12 cellular contexts compared by ENCODE assay signal in genomic region chr11:9386901-9387300, GRCh38. TPM values are rescaled to one million over a fixed set of nuclear protein-coding genes. Genes with fewer than 3 reads are reported as not detected.
A peak's percentile ranks its signal among the peaks of the same experiment; 100 is the strongest.
DNase-seq lines count a peak whose midpoint lies in the region; ATAC-seq, FAIRE-seq and TF ChIP-seq lines count a peak whose summit lies in the region.
"Had no signal": no experiment of that assay in that cellular context is flagged by ENCODE, and none has a peak within 500 bp of the region (broad histone marks: within the 10 kb centered on the region; RNA-seq: fewer than 3 reads in every experiment).

No MANE protein-coding gene starts in this region.

- no peak overlapping the region for H3K23ac ChIP-seq in trophoblast cell (ENCODE audit: low read length)

- H3K9me3 ChIP-seq in K562 (replicated peaks; ENCODE audit: control insufficient read depth, insufficient read depth, low read depth, low read length) (0 out of 2 replicates have a peak, but pooled peaks cover 3% of the 10 kb centered on the region), osteoblast (ENCODE audit: low read depth, low read length) (no peaks in the 10 kb centered on the region), trophoblast cell (ENCODE audit: insufficient read depth, low read depth, low read length) (no peaks in the 10 kb centered on the region), tibial nerve (no peaks in the 10 kb centered on the region)
- H3K9me3 ChIP-seq: mucosa of descending colon had no signal

- peaks cover 0 to 7% of the 10 kb centered on the region in 2 experiments; a peak in 3 of 5 replicates for H3K4me1 ChIP-seq in K562 (replicated peaks in 1 of 2; ENCODE audit: control insufficient read depth in 2 of 2, insufficient read depth in 2 of 2, low read length in 2 of 2)
- H3K4me1 ChIP-seq in osteoblast (ENCODE audit: insufficient read depth, low read length) = no peaks in the 10 kb centered on the region
- H3K4me1 ChIP-seq in trophoblast cell (ENCODE audit: control insufficient read depth in 1 of 2, insufficient read depth in 2 of 2, low read length in 2 of 2) = peaks cover 0 to 2% of the 10 kb centered on the region in 2 experiments
- H3K4me1 ChIP-seq in tibial nerve = peaks cover 0 to 46% (median 11%) of the 10 kb centered on the region in 4 donors

- no peak for FAIRE-seq in K562 (lab: Jason Lieb, UNC)

- no peak overlapping the region for H2BK5ac ChIP-seq in trophoblast cell (ENCODE audit: low read depth, low read length, poor library complexity)

- in situ Hi-C loops in K562 (cut with MboI) = no loop called here

- H4K12ac ChIP-seq in trophoblast cell (ENCODE audit: low read depth, low read length) = no peak overlapping the region

- peaks cover 55% of the 10 kb centered on the region for H3K36me3 ChIP-seq in K562 (ENCODE audit: control insufficient read depth, insufficient read depth, low read length)
- peaks cover 7% of the 10 kb centered on the region for H3K36me3 ChIP-seq in osteoblast (ENCODE audit: insufficient read depth, low read length)
- peaks cover 6 to 10% of the 10 kb centered on the region in 2 experiments for H3K36me3 ChIP-seq in trophoblast cell (ENCODE audit: control insufficient read depth in 1 of 2, insufficient read depth in 2 of 2, low read length in 2 of 2)
- H3K36me3 ChIP-seq in tibial nerve = no peaks in the 10 kb centered on the region

- BruUV-seq in K562 (replicated peaks; lab: Mats Ljungman, UMichigan) = no TSS peak

- H3K79me1 ChIP-seq in trophoblast cell (ENCODE audit: low read length) = peaks cover 9% of the 10 kb centered on the region

- DNase-seq in activated CD4-positive, alpha-beta T cell treated with anti-CD3 and anti-CD28 coated beads, Interleukin-2, amount 10 ng/mL, durations not matched to agents 24 days and 14 days = no peak
- DNase-seq in activated CD4-positive, alpha-beta T cell treated with anti-CD3 and anti-CD28 coated beads, Interleukin-2, amount 50 U/mL, for 1 hour = no peak
- peak; percentile 50 for DNase-seq in MV-4-11 (lab: John Stamatoyannopoulos, UW)
- no peak for DNase-seq in K562 (ENCODE audit: extremely low read depth in 1 of 4, low spot score in 3 of 4)
- no peak for DNase-seq in osteoblast (ENCODE audit: insufficient read length, low spot score, missing footprints)
- no peak for DNase-seq in trophoblast cell
- DNase-seq in tibial nerve (ENCODE audit: low spot score in 2 of 2) = no peak
- DNase-seq: amniotic stem cell, foreskin fibroblast, H7, mucosa of descending colon had no signal

- no peak overlapping the region for H4K8ac ChIP-seq in trophoblast cell (ENCODE audit: low read depth, low read length)

- POLR2A ChIA-PET in K562 (lab: Yijun Ruan, JAX) = interaction anchor here (3.0 to 4.7 kb wide), 6 partner anchors 8 to 76 kb away, joined by 11 to 33 read pairs (median 16); partner anchors contain the start of gene TMEM41B

- H3K4me2 ChIP-seq in K562 (ENCODE audit: insufficient read depth, low read length) (no peak overlapping the region), osteoblast (ENCODE audit: insufficient read depth, low read length) (peak overlapping the region; percentile 97), trophoblast cell (ENCODE audit: low read length) (no peak overlapping the region)

- no peak for TF ChIP-seq EP300 in K562 (IDR thresholded peaks at IDR 0.05; ENCODE audit: low read length)
- TF ChIP-seq EP300 in tibial nerve (IDR thresholded peaks at IDR 0.05) = no peak

- H3K4ac ChIP-seq in trophoblast cell (ENCODE audit: low read depth, low read length) = no peak overlapping the region

- CTCF ChIA-PET in K562 (lab: Yijun Ruan, JAX; ENCODE audit: low intra/inter-chr PET ratio) = no interaction called here

- H2AK5ac ChIP-seq in trophoblast cell (ENCODE audit: low read length) = no peak overlapping the region

- peaks cover 26% of the 10 kb centered on the region for H3K36me3 Mint-ChIP-seq in activated CD4-positive, alpha-beta T cell treated with anti-CD3 and anti-CD28 coated beads, Interleukin-2, amount 10 ng/mL, durations not matched to agents 24 days and 14 days (ENCODE audit: low read depth)

- H2AFZ ChIP-seq in K562 (ENCODE audit: low read depth, low read length) (no peak overlapping the region), osteoblast (ENCODE audit: low read length) (no peak overlapping the region), trophoblast cell (ENCODE audit: insufficient read depth, low read length, poor library complexity) (no peak overlapping the region)

- no peak overlapping the region for H3K14ac ChIP-seq in trophoblast cell (ENCODE audit: low read length)

- peak overlapping the region in 1 of 2 experiments; percentile 97; a peak in 2 of 4 replicates for H3K9ac ChIP-seq in K562 (ENCODE audit: insufficient read depth in 1 of 2, low read depth in 2 of 2, low read length in 2 of 2)
- H3K9ac ChIP-seq in trophoblast cell (ENCODE audit: low read length) = no peak overlapping the region

- H4K20me1 ChIP-seq in K562 (replicated peaks; ENCODE audit: control insufficient read depth, insufficient read depth, low read length) (peaks cover 16% of the 10 kb centered on the region), osteoblast (ENCODE audit: insufficient read depth, low read length) (peaks cover 50% of the 10 kb centered on the region)

- H3K27me3 Mint-ChIP-seq in activated CD4-positive, alpha-beta T cell treated with anti-CD3 and anti-CD28 coated beads, Interleukin-2, amount 10 ng/mL, durations not matched to agents 24 days and 14 days = no peaks in the 10 kb centered on the region

- H3K9me1 ChIP-seq in K562 (ENCODE audit: control insufficient read depth, insufficient read depth, low read length) = no peaks in the 10 kb centered on the region

- no peaks in the 10 kb centered on the region for H3K9me3 Mint-ChIP-seq in activated CD4-positive, alpha-beta T cell treated with anti-CD3 and anti-CD28 coated beads, Interleukin-2, amount 10 ng/mL, durations not matched to agents 24 days and 14 days

- TF ChIP-seq CTCF in K562 (IDR thresholded peaks at IDR 0.05 in 2 of 3, conservative IDR thresholded peaks at IDR 0.05 in 1 of 3; ENCODE audit: insufficient read depth in 2 of 3, low read depth in 1 of 3, low read length in 3 of 3) = no peak
- TF ChIP-seq CTCF in osteoblast (IDR thresholded peaks at IDR 0.05; ENCODE audit: extremely low read depth, low read depth, low read length) = no peak
- TF ChIP-seq CTCF in tibial nerve (IDR thresholded peaks at IDR 0.05) = no peak

- H3K4me3 Mint-ChIP-seq in activated CD4-positive, alpha-beta T cell treated with anti-CD3 and anti-CD28 coated beads, Interleukin-2, amount 10 ng/mL, durations not matched to agents 24 days and 14 days = peak overlapping the region; percentile 65

- no peak overlapping the region for H2BK12ac ChIP-seq in trophoblast cell (ENCODE audit: low read length)

- H3K18ac ChIP-seq in trophoblast cell (ENCODE audit: low read length) = no peak overlapping the region

- TF ChIP-seq POLR2A in K562 (conservative IDR thresholded peaks at IDR 0.05) = no peak
- TF ChIP-seq POLR2A in tibial nerve (IDR thresholded peaks at IDR 0.05) = no peak

- H3K27ac ChIP-seq in K562 (ENCODE audit: extremely low read depth, low read depth, low read length) (peak overlapping the region; percentile 95; the same call in 1 of the 3 replicates), osteoblast (ENCODE audit: low read depth, low read length) (no peak overlapping the region), trophoblast cell (ENCODE audit: low read depth, low read length) (no peak overlapping the region), tibial nerve (no peak overlapping the region)

- no peaks in the 10 kb centered on the region for H3K27me3 ChIP-seq in K562 (ENCODE audit: control insufficient read depth in 2 of 2, insufficient read depth in 2 of 2, low read length in 2 of 2)
- no peaks in the 10 kb centered on the region for H3K27me3 ChIP-seq in osteoblast (ENCODE audit: insufficient read depth, low read length)
- H3K27me3 ChIP-seq in trophoblast cell (ENCODE audit: insufficient read depth, low read length) = no peaks in the 10 kb centered on the region
- no peaks in the 10 kb centered on the region for H3K27me3 ChIP-seq in tibial nerve

- H3K79me2 ChIP-seq in K562 (ENCODE audit: control insufficient read depth, insufficient read depth, low read length) (peaks cover 78% of the 10 kb centered on the region), osteoblast (ENCODE audit: insufficient read depth, low read length) (peaks cover 73% of the 10 kb centered on the region), trophoblast cell (ENCODE audit: control insufficient read depth, insufficient read depth, low read length, poor library complexity) (peaks cover 28% of the 10 kb centered on the region)

- intact Hi-C loops in activated CD4-positive, alpha-beta T cell treated with anti-CD3 and anti-CD28 coated beads, Interleukin-2, amount 10 ng/mL, durations not matched to agents 24 days and 14 days (cut with micrococcal nuclease) = loop anchor here (10.0 kb wide), 4 partner anchors 188 to 702 kb away; partner anchors contain the start of genes RPL27A, TRIM66 and WEE1
- intact Hi-C loops in K562 (cut with micrococcal nuclease) = no loop called here

- H3K4me1 Mint-ChIP-seq in activated CD4-positive, alpha-beta T cell treated with anti-CD3 and anti-CD28 coated beads, Interleukin-2, amount 10 ng/mL, durations not matched to agents 24 days and 14 days = peaks cover 27% of the 10 kb centered on the region

- no peak overlapping the region for H4K91ac ChIP-seq in trophoblast cell (ENCODE audit: low read depth, low read length)

- H2BK120ac ChIP-seq in trophoblast cell (ENCODE audit: insufficient read depth, low read length, poor library complexity) = no peak overlapping the region

- no peak overlapping the region for H3K27ac Mint-ChIP-seq in activated CD4-positive, alpha-beta T cell treated with anti-CD3 and anti-CD28 coated beads, Interleukin-2, amount 10 ng/mL, durations not matched to agents 24 days and 14 days

- H3K4me3 ChIP-seq in K562 = peak overlapping the region; percentile 90; the same call in 1 of the 2 replicates
- no peak overlapping the region for H3K4me3 ChIP-seq in osteoblast (ENCODE audit: insufficient read depth, low read length)
- no peak overlapping the region for H3K4me3 ChIP-seq in trophoblast cell (ENCODE audit: low read depth, low read length)
- no peak overlapping the region for H3K4me3 ChIP-seq in tibial nerve
- H3K4me3 ChIP-seq: mucosa of descending colon had no signal

- no peak for ATAC-seq in K562
- no peak for ATAC-seq in HG03039 (IDR thresholded peaks at IDR 0.05; ENCODE audit: unreplicated experiment)
- ATAC-seq: mucosa of descending colon had no signal

- no peak for TF ChIP-seq RAD21 in K562 (CRISPR knock-in tag; conservative IDR thresholded peaks at IDR 0.05 in 1 of 2, IDR thresholded peaks at IDR 0.05 in 1 of 2)

- 25% methylated on average over 1 of the region's 1 CpG for WGBS in K562 (ENCODE audit: insufficient coverage, low coverage, missing lambda C conversion rate)
- whole genome bisulfite sequencing in trophoblast cell (ENCODE audit: extremely low coverage, insufficient coverage, insufficient read length) = no CpG with 5 or more reads among the region's 1 CpG
- WGBS in tibial nerve, 2 donors = 18 to 34% methylated on average over 1 of the region's 1 CpG

RNA-seq across cellular contexts. Expression of gene IPO7, which starts 2.4 kb away (rescaled TPM):
- total RNA-seq in activated CD4-positive, alpha-beta T cell treated with anti-CD3 and anti-CD28 coated beads, Interleukin-2, amount 10 ng/mL, durations not matched to agents 24 days and 14 days = 177 and 200 TPM in 2 replicates
- 180 and 323 TPM in 2 replicates for total RNA-seq in K562 (2011; cell fraction: chromatin; rRNA removed; ENCODE audit: low replicate concordance)
- total RNA-seq in K562 (2011; cell fraction: nucleolus; rRNA removed) = 70.2 and 84.5 TPM in 2 replicates
- total RNA-seq in K562 (2011; cell fraction: nucleoplasm; rRNA removed) = 129 and 135 TPM in 2 replicates
- total RNA-seq in K562 (2014; rRNA removed) (48.2 and 50.7 TPM in 2 replicates), K562 (2014; rRNA removed; fragmentation: Illumina TruSeq; extraction: Trizol) (138 and 149 TPM in 2 replicates), K562 (2015; rRNA removed; fragmentation: Illumina TruSeq; extraction: Trizol) (101 and 110 TPM in 2 replicates), K562 (2021) (136 and 139 TPM in 2 replicates), osteoblast (155 and 174 TPM in 2 replicates), tibial nerve (10 to 100 TPM; 57.7 to 92.9 (median 65.3) TPM)
- polyA plus RNA-seq in K562 (2011; rRNA removed) (96.0 and 124 TPM in 2 replicates), K562 (2014; fragmentation: Illumina TruSeq; extraction: Trizol) (112 and 129 TPM in 2 replicates), K562 (2014; fragmentation: Nextera tagmentation; extraction: Ambion mirVana) (10 to 100 TPM; 23.6 to 28.7 TPM), K562 (2014; rRNA removed) (69.1 and 73.4 TPM in 2 replicates)
- polyA plus RNA-seq in K562 (2011; cell fraction: cytosol; rRNA removed) = 25.5 and 49.4 TPM in 2 replicates
- 38.0 and 39.8 TPM in 2 replicates for polyA plus RNA-seq in K562 (2011; cell fraction: nucleus; rRNA removed)
- 69.9 and 74.5 TPM in 2 replicates for polyA plus RNA-seq in K562 (2012)
- polyA minus RNA-seq in K562 (2011; rRNA and poly(A)+ RNA removed) = 224 and 240 TPM in 2 replicates
- polyA minus RNA-seq in K562 (2011; cell fraction: cytosol; rRNA and poly(A)+ RNA removed) = 144 and 148 TPM in 2 replicates
- 52.9 and 81.3 TPM in 2 replicates for polyA minus RNA-seq in K562 (2011; cell fraction: nucleus; rRNA and poly(A)+ RNA removed)
- polyA plus RNA-seq in trophoblast cell (2013) = 96.6 and 98.3 TPM in 2 replicates
